In genomic region chr19:1199531-1199930, GRCh38 we compare ENCODE assay signal across 30 cellular contexts. TPM values are rescaled to one million over a fixed set of nuclear protein-coding genes. Genes with fewer than 3 reads are reported as not detected.
"Had no signal": no experiment of that assay in that cellular context is flagged by ENCODE, and none has a peak within 500 bp of the region (broad histone marks: within the 10 kb centered on the region; RNA-seq: fewer than 3 reads in every experiment).

No MANE protein-coding gene starts in this region.

- H3K27ac ChIP-seq: neural progenitor cell, neutrophil, ovary, parathyroid adenoma, psoas muscle, right lobe of liver, sigmoid colon, stomach, thoracic aorta, tibial artery, transverse colon, upper lobe of right lung, uterus had no signal

- H3K4me1 ChIP-seq: neural progenitor cell, parathyroid adenoma, psoas muscle, sigmoid colon, tibial artery, uterus had no signal

- H3K27me3 ChIP-seq: neural progenitor cell, neutrophil, ovary, right lobe of liver, sigmoid colon, stomach, tibial artery, transverse colon, upper lobe of right lung, uterus had no signal

- H3K4me3 ChIP-seq: neural progenitor cell, ovary, psoas muscle, right lobe of liver, sigmoid colon, stomach, thoracic aorta, tibial artery, transverse colon, upper lobe of right lung, uterus had no signal

- H3K4me2 ChIP-seq: neural progenitor cell had no signal

- H3K4me3 Mint-ChIP-seq: naive thymus-derived CD4-positive, alpha-beta T cell; natural killer cell; nephron; neural progenitor cell; stimulated activated effector memory CD8-positive, alpha-beta T cell treated with anti-CD3 and anti-CD28 coated beads, Interleukin-12 subunit alpha, Interleukin-12 subunit beta, amount 100 ng/mL, for 72 hours; stimulated activated naive B cell treated with anti-CD40 and anti-IgM and Interleukin-4, amounts not matched to agents 10 μg/mL and 1 μg/mL and 100 μg/mL, for 72 hours; stimulated activated naive CD8-positive, alpha-beta T cell treated with anti-CD3 and anti-CD28 coated beads, Interleukin-15, Interleukin-2, amounts not matched to agents 100 ng/mL and 50 ng/mL, for 24 hours; type B pancreatic cell had no signal

- DNase-seq: naive thymus-derived CD4-positive, alpha-beta T cell; natural killer cell; nucleus accumbens; posterior cingulate gyrus; psoas muscle; right lobe of liver; sigmoid colon; small intestine; stimulated activated CD4-positive, alpha-beta T cell treated with anti-CD3 and anti-CD28 coated beads, Interleukin-15, amount 100 ng/mL, for 24 hours; stimulated activated CD4-positive, alpha-beta T cell treated with anti-CD3 and anti-CD28 coated beads, Interleukin-2, amount 100 ng/mL, for 24 hours; stimulated activated CD4-positive, alpha-beta T cell treated with anti-CD3 and anti-CD28 coated beads, Interleukin-2, amount 100 ng/mL, for 48 hours; stimulated activated CD4-positive, alpha-beta T cell treated with anti-CD3 and anti-CD28 coated beads, Interleukin-4, amount 100 ng/mL, for 24 hours; stimulated activated naive B cell treated with anti-CD40 and anti-IgM and Interleukin-4, amounts not matched to agents 10 μg/mL and 1 μg/mL and 100 μg/mL, for 72 hours; stimulated activated naive CD4-positive, alpha-beta T cell treated with Interleukin-2 at 50 U/mL for 16 hours; stomach; tibial artery; transverse colon; upper lobe of right lung; uterus had no signal

- H3K27ac Mint-ChIP-seq: natural killer cell; nephron; neural progenitor cell; progenitor cell of endocrine pancreas; stimulated activated effector memory CD8-positive, alpha-beta T cell treated with anti-CD3 and anti-CD28 coated beads, Interleukin-12 subunit alpha, Interleukin-12 subunit beta, amount 100 ng/mL, for 72 hours; stimulated activated naive B cell treated with anti-CD40 and anti-IgM and Interleukin-4, amounts not matched to agents 10 μg/mL and 1 μg/mL and 100 μg/mL, for 72 hours; stimulated activated naive CD8-positive, alpha-beta T cell treated with anti-CD3 and anti-CD28 coated beads, Interleukin-15, Interleukin-2, amounts not matched to agents 100 ng/mL and 50 ng/mL, for 24 hours; type B pancreatic cell had no signal

- H3K36me3 Mint-ChIP-seq: naive thymus-derived CD4-positive, alpha-beta T cell; natural killer cell; neural progenitor cell; stimulated activated effector memory CD8-positive, alpha-beta T cell treated with anti-CD3 and anti-CD28 coated beads, Interleukin-12 subunit alpha, Interleukin-12 subunit beta, amount 100 ng/mL, for 72 hours; stimulated activated naive B cell treated with anti-CD40 and anti-IgM and Interleukin-4, amounts not matched to agents 10 μg/mL and 1 μg/mL and 100 μg/mL, for 72 hours; type B pancreatic cell had no signal

- H3K27me3 Mint-ChIP-seq: naive thymus-derived CD4-positive, alpha-beta T cell; progenitor cell of endocrine pancreas; stimulated activated naive B cell treated with anti-CD40 and anti-IgM and Interleukin-4, amounts not matched to agents 10 μg/mL and 1 μg/mL and 100 μg/mL, for 72 hours; stimulated activated naive CD8-positive, alpha-beta T cell treated with anti-CD3 and anti-CD28 coated beads, Interleukin-15, Interleukin-2, amounts not matched to agents 100 ng/mL and 50 ng/mL, for 24 hours; type B pancreatic cell had no signal

- H3K36me3 ChIP-seq: neural progenitor cell, neutrophil, ovary, right lobe of liver, sigmoid colon, stomach, thoracic aorta, tibial artery, transverse colon, upper lobe of right lung, uterus had no signal

- H2AFZ ChIP-seq: neural progenitor cell, parathyroid adenoma had no signal

- H3K9me3 Mint-ChIP-seq: natural killer cell; nephron; neural progenitor cell; stimulated activated effector memory CD8-positive, alpha-beta T cell treated with anti-CD3 and anti-CD28 coated beads, Interleukin-12 subunit alpha, Interleukin-12 subunit beta, amount 100 ng/mL, for 72 hours; stimulated activated naive B cell treated with anti-CD40 and anti-IgM and Interleukin-4, amounts not matched to agents 10 μg/mL and 1 μg/mL and 100 μg/mL, for 72 hours; stimulated activated naive CD8-positive, alpha-beta T cell treated with anti-CD3 and anti-CD28 coated beads, Interleukin-15, Interleukin-2, amounts not matched to agents 100 ng/mL and 50 ng/mL, for 24 hours; type B pancreatic cell had no signal

- H3K9me3 ChIP-seq: neutrophil, ovary, psoas muscle, right lobe of liver, sigmoid colon, stomach, thoracic aorta, tibial artery, transverse colon, upper lobe of right lung, uterus had no signal

- H3K9ac ChIP-seq: neural progenitor cell, parathyroid adenoma had no signal

RNA-seq across cellular contexts. Expression of gene CBARP, which starts 38.3 kb away (rescaled TPM):
- total RNA-seq: skeletal muscle tissue had no signal
- polyA plus RNA-seq: naive thymus-derived CD4-positive, alpha-beta T cell had no signal
